In the genomic region with DNA sequence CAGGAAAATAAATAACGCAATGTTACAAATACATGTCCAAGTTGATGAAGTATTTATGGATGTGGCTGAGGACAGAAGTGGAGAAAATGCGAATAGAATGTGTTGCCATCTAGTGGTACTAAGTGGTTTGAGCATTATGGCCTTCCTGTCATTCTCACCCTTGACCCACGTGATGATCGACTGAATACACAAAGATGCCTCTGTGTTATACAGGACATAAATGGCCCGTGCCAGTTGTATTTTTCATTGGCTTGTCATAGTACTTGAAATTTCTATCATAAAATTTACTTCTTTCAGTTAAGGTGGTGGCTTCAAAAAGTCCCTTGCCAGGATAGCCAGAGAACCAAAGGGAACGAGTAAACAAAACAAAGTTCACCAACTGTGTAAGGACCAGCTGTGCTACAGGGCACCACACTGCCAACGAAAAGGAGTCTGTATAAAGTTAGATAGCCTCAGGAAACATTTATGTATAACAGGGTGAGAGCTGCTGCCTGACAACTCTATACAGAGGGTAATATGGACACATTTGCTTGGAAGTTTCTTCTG, we compare ENCODE assay signal across 8 cellular contexts.
A peak's percentile ranks its signal among the peaks of the same experiment; 100 is the strongest.
DNase-seq lines count a peak whose midpoint lies in the region; ATAC-seq, FAIRE-seq and TF ChIP-seq lines count a peak whose summit lies in the region.

No MANE protein-coding gene starts in this region.

- DNase-seq in DMS 273 treated with DMSO at 0.1 percent for 48 hours (lab: John Stamatoyannopoulos, UW) (peak; percentile 52), NCI-H345 (lab: John Stamatoyannopoulos, UW) (peak; percentile 63), astrocyte (ENCODE audit: low read depth) (peak; percentile 22), right cardiac atrium (no peak), small intestine (peak; percentile 89), GOT3 (lab: John Stamatoyannopoulos, UW) (no peak)

- intact Hi-C loops in right cardiac atrium (cut with DNase I) = loop anchor here in 1 of 4 donors (10.0 kb wide), 1 partner anchor 472 kb away; no protein-coding TSS in a partner anchor

- TF ChIP-seq CTCF in astrocyte (IDR thresholded peaks at IDR 0.05; ENCODE audit: insufficient read depth, low read depth, low read length) = peak; percentile 66

- no peak overlapping the region for H2AFZ ChIP-seq in astrocyte (ENCODE audit: low read depth, low read length)

- peak; percentile 98 for FAIRE-seq in astrocyte (lab: Jason Lieb, UNC)
- FAIRE-seq in small intestine (lab: Jason Lieb, UNC) = no peak

- H3K36me3 ChIP-seq in astrocyte (ENCODE audit: insufficient read depth, low read length) (no peaks in the 10 kb centered on the region), small intestine (ENCODE audit: control insufficient read depth in 2 of 2, insufficient read depth in 2 of 2, low read length in 2 of 2) (no peaks in the 10 kb centered on the region)

- peak overlapping the region; percentile 29 for H3K27ac Mint-ChIP-seq in astrocyte (ENCODE audit: unreplicated experiment)

- ATAC-seq in GM19328 (IDR thresholded peaks at IDR 0.05; ENCODE audit: unreplicated experiment) (peak; percentile 96), HG03175 (IDR thresholded peaks at IDR 0.05; ENCODE audit: unreplicated experiment) (peak; percentile 84), right cardiac atrium (peak; percentile 63 to 81)

- no peak overlapping the region for H3K4me2 ChIP-seq in astrocyte (ENCODE audit: low read length)

- H3K27me3 Mint-ChIP-seq in astrocyte (ENCODE audit: low read depth, unreplicated experiment) = no peaks in the 10 kb centered on the region

- H4K20me1 ChIP-seq in astrocyte (ENCODE audit: insufficient read depth, low read length) = no peaks in the 10 kb centered on the region

- no peaks in the 10 kb centered on the region for H3K9me3 Mint-ChIP-seq in astrocyte (ENCODE audit: unreplicated experiment)

- H3K27me3 ChIP-seq in astrocyte (ENCODE audit: insufficient read depth, low read length) = no peaks in the 10 kb centered on the region
- no peaks in the 10 kb centered on the region for H3K27me3 ChIP-seq in right cardiac atrium (ENCODE audit: control insufficient read depth, insufficient read depth)
- H3K27me3 ChIP-seq in small intestine (ENCODE audit: control insufficient read depth in 2 of 2, insufficient read depth in 2 of 2, low read length in 2 of 2) = no peaks in the 10 kb centered on the region

- 16% methylated on average over 7 of the region's 7 CpGs for WGBS in right cardiac atrium
- 9 to 31% (median 22%) methylated on average over 7 of the region's 7 CpGs for WGBS in small intestine, 3 donors

- no peak overlapping the region for H3K4me3 Mint-ChIP-seq in astrocyte (ENCODE audit: unreplicated experiment)

- H3K9me3 ChIP-seq in astrocyte (ENCODE audit: insufficient read depth, low read depth, low read length) (peaks cover 3% of the 10 kb centered on the region), right cardiac atrium (ENCODE audit: control insufficient read depth, low read length) (no peaks in the 10 kb centered on the region), small intestine (ENCODE audit: control insufficient read depth, low read depth) (no peaks in the 10 kb centered on the region)

- H3K36me3 Mint-ChIP-seq in astrocyte (ENCODE audit: low read depth, unreplicated experiment) = no peaks in the 10 kb centered on the region

- peaks cover 8% of the 10 kb centered on the region for H3K4me1 ChIP-seq in astrocyte (ENCODE audit: insufficient read depth, low read length)
- no peaks in the 10 kb centered on the region for H3K4me1 ChIP-seq in right cardiac atrium (ENCODE audit: control insufficient read depth, insufficient read depth, low read length)
- H3K4me1 ChIP-seq in small intestine (ENCODE audit: control insufficient read depth in 2 of 2, insufficient read depth in 1 of 2, low read depth in 1 of 2, low read length in 1 of 2) = peaks cover 4 to 9% of the 10 kb centered on the region in 2 donors

- H3K27ac ChIP-seq in astrocyte (ENCODE audit: low read depth, low read length) (no peak overlapping the region), right cardiac atrium (ENCODE audit: low read length) (no peak overlapping the region), small intestine (ENCODE audit: low read depth in 1 of 2, low read length in 1 of 2) (peak overlapping the region in 1 of 2 donors; percentile 24)

- peaks cover 27% of the 10 kb centered on the region for H3K4me1 Mint-ChIP-seq in astrocyte (ENCODE audit: low read depth, unreplicated experiment)

- no peak overlapping the region for H3K9ac ChIP-seq in astrocyte (ENCODE audit: low read length)

- no peaks in the 10 kb centered on the region for H3K79me2 ChIP-seq in astrocyte (ENCODE audit: insufficient read depth, low read length)

- no peak overlapping the region for H3K4me3 ChIP-seq in astrocyte (ENCODE audit: insufficient read depth, low read depth, low read length)
- no peak overlapping the region for H3K4me3 ChIP-seq in right cardiac atrium (ENCODE audit: low read length)
- no peak overlapping the region for H3K4me3 ChIP-seq in small intestine (ENCODE audit: low read depth in 1 of 2, low read length in 2 of 2)

Comparison
In these comparisons a context has a peak if more than half of its experiments do, and no peak if none do; other contexts are left out.
1. DNase-seq: peak in DMS 273 treated with DMSO at 0.1 percent for 48 hours (single experiment), NCI-H345 (single experiment), astrocyte (single experiment) and small intestine (single experiment); none in right cardiac atrium (0 of 3) and GOT3 (single experiment).
2. Peak in every context shown above with its lines, with median percentiles within 50 percentile points of each other: ATAC-seq.